Comparison of ENCODE assay signal across 23 cellular contexts in the genomic region with DNA sequence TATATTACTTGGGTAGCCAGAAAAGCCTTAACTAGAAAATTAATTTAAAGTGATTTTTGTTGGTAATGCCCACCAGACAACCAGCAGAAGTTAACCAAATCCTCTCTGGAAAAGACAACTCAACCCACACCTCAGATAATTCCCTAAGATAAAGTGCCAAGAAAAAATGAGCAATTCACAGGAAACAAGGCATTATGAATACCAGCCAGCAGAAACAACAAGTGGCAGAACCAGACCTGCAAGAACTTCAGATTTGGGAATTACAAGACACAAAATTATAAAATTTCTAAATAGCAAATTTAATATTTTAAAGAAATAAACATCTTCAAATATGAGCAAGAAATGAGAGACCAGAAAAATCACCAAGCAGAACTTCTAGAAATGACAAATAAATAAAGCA.
DNase-seq lines count a peak whose midpoint lies in the region; ATAC-seq, FAIRE-seq and TF ChIP-seq lines count a peak whose summit lies in the region.
"Had no signal": no experiment of that assay in that cellular context is flagged by ENCODE, and none has a peak within 500 bp of the region (broad histone marks: within the 10 kb centered on the region; RNA-seq: fewer than 3 reads in every experiment).

No MANE protein-coding gene starts in this region.

- no peaks in the 10 kb centered on the region for H3K27me3 ChIP-seq in RWPE2 (ENCODE audit: insufficient read depth, poor library complexity, severe bottlenecking)
- H3K27me3 ChIP-seq in osteoblast (ENCODE audit: insufficient read depth, low read length) = no peaks in the 10 kb centered on the region
- no peaks in the 10 kb centered on the region for H3K27me3 ChIP-seq in small intestine (ENCODE audit: control insufficient read depth in 2 of 2, insufficient read depth in 2 of 2, low read length in 2 of 2)
- H3K27me3 ChIP-seq: BLaER1, Peyer's patch, SJCRH30 had no signal

- H3K4me3 Mint-ChIP-seq in activated CD8-positive, alpha-beta memory T cell treated with anti-CD3 and anti-CD28 coated beads, Interleukin-2, amount 10 ng/mL, durations not matched to agents 7 days and 5 days = no peak overlapping the region
- H3K4me3 Mint-ChIP-seq in nephron progenitor cell = no peak overlapping the region
- H3K4me3 Mint-ChIP-seq: CD4-positive, alpha-beta T cell had no signal

- no peak for FAIRE-seq in small intestine (lab: Jason Lieb, UNC)

- H3K27me3 Mint-ChIP-seq in activated CD8-positive, alpha-beta memory T cell treated with anti-CD3 and anti-CD28 coated beads, Interleukin-2, amount 10 ng/mL, durations not matched to agents 7 days and 5 days = no peaks in the 10 kb centered on the region
- H3K27me3 Mint-ChIP-seq in nephron progenitor cell (ENCODE audit: low read depth, poor library complexity) = peaks cover 24% of the 10 kb centered on the region
- H3K27me3 Mint-ChIP-seq: CD4-positive, alpha-beta T cell had no signal

- peaks cover 3% of the 10 kb centered on the region for H4K20me1 ChIP-seq in osteoblast (ENCODE audit: insufficient read depth, low read length)

- CTCF ChIA-PET in activated CD8-positive, alpha-beta memory T cell treated with anti-CD3 and anti-CD28 coated beads, Interleukin-2, amount 10 ng/mL, durations not matched to agents 7 days and 5 days (lab: Charles Lee) = interaction anchor here (1.1 to 1.5 kb wide), 3 partner anchors 9 to 250 kb away, joined by 3 to 5 read pairs (median 3); no protein-coding TSS in a partner anchor

- H3K4me2 ChIP-seq in osteoblast (ENCODE audit: insufficient read depth, low read length) = no peak overlapping the region
- H3K4me2 ChIP-seq: BLaER1, KMS-11 had no signal

- no peak overlapping the region for H2AFZ ChIP-seq in osteoblast (ENCODE audit: low read length)

- H3K36me3 ChIP-seq in RWPE2 (ENCODE audit: low read depth) (peaks cover 16% of the 10 kb centered on the region), osteoblast (ENCODE audit: insufficient read depth, low read length) (peaks cover 4% of the 10 kb centered on the region), small intestine (ENCODE audit: control insufficient read depth in 2 of 2, insufficient read depth in 2 of 2, low read length in 2 of 2) (peaks cover 0 to 2% of the 10 kb centered on the region in 2 donors)
- H3K36me3 ChIP-seq: Peyer's patch, SJCRH30 had no signal

- peaks cover 8% of the 10 kb centered on the region for H3K79me2 ChIP-seq in osteoblast (ENCODE audit: insufficient read depth, low read length)

- no peak for TF ChIP-seq CTCF in RWPE2 (IDR thresholded peaks at IDR 0.05; ENCODE audit: poor library complexity, severe bottlenecking)
- no peak for TF ChIP-seq CTCF in osteoblast (IDR thresholded peaks at IDR 0.05; ENCODE audit: extremely low read depth, low read depth, low read length)
- TF ChIP-seq CTCF in nephron progenitor cell (IDR thresholded peaks at IDR 0.05) = no peak

- no peak for ATAC-seq in activated CD8-positive, alpha-beta memory T cell treated with anti-CD3 and anti-CD28 coated beads, Interleukin-2, amount 10 ng/mL, durations not matched to agents 7 days and 5 days
- ATAC-seq in RWPE2 (ENCODE audit: low read depth) = no peak

- peak overlapping the region; percentile 29 for H3K27ac Mint-ChIP-seq in activated CD8-positive, alpha-beta memory T cell treated with anti-CD3 and anti-CD28 coated beads, Interleukin-2, amount 10 ng/mL, durations not matched to agents 7 days and 5 days
- H3K27ac Mint-ChIP-seq in nephron progenitor cell = no peak overlapping the region

- H3K4me1 ChIP-seq in RWPE2 (ENCODE audit: insufficient read depth, poor library complexity, severe bottlenecking) = peaks cover 59% of the 10 kb centered on the region
- H3K4me1 ChIP-seq in osteoblast (ENCODE audit: insufficient read depth, low read length) = peaks cover 11% of the 10 kb centered on the region
- peaks cover 7 to 28% of the 10 kb centered on the region in 2 donors for H3K4me1 ChIP-seq in small intestine (ENCODE audit: control insufficient read depth in 2 of 2, insufficient read depth in 1 of 2, low read depth in 1 of 2, low read length in 1 of 2)
- H3K4me1 ChIP-seq: SJCRH30 had no signal

- DNase-seq in activated CD8-positive, alpha-beta memory T cell treated with anti-CD3 and anti-CD28 coated beads, Interleukin-2, amount 10 ng/mL, durations not matched to agents 7 days and 5 days = no peak
- DNase-seq in activated CD8-positive, alpha-beta memory T cell treated with anti-CD3 and anti-CD28 coated beads, Interleukin-2, amount 50 U/mL, for 4 hours = no peak
- no peak for DNase-seq in RWPE2 (ENCODE audit: low spot score)
- DNase-seq in epithelial cell of prostate (ENCODE audit: low read depth, low spot score) = no peak
- DNase-seq in osteoblast (ENCODE audit: insufficient read length, low spot score, missing footprints) = peak; percentile 53
- no peak for DNase-seq in small intestine
- no peak for DNase-seq in nephron progenitor cell
- DNase-seq in activated gamma-delta T cell (lab: John Stamatoyannopoulos, UW) = no peak
- DNase-seq: ACHN; CD4-positive, alpha-beta T cell; DMS53; NCI-H1105; NCI-H146; NCI-H2029; NCI-H226; NCI-H510A treated with DMSO at 0.1 percent for 48 hours; NCI-H748 treated with DMSO at 0.1 percent for 48 hours; Peyer's patch; SJCRH30 had no signal

- H3K4me1 Mint-ChIP-seq in activated CD8-positive, alpha-beta memory T cell treated with anti-CD3 and anti-CD28 coated beads, Interleukin-2, amount 10 ng/mL, durations not matched to agents 7 days and 5 days = peaks cover 50% of the 10 kb centered on the region
- no peaks in the 10 kb centered on the region for H3K4me1 Mint-ChIP-seq in nephron progenitor cell

- peak overlapping the region; percentile 60 for H3K27ac ChIP-seq in RWPE2 (ENCODE audit: poor library complexity, severe bottlenecking)
- peak overlapping the region; percentile 42 for H3K27ac ChIP-seq in epithelial cell of prostate
- no peak overlapping the region for H3K27ac ChIP-seq in osteoblast (ENCODE audit: low read depth, low read length)
- no peak overlapping the region for H3K27ac ChIP-seq in small intestine (ENCODE audit: low read depth in 1 of 2, low read length in 1 of 2)
- H3K27ac ChIP-seq: 22Rv1, BLaER1, HL-60, KMS-11, SJCRH30 had no signal

- no peaks in the 10 kb centered on the region for H3K9me3 Mint-ChIP-seq in activated CD8-positive, alpha-beta memory T cell treated with anti-CD3 and anti-CD28 coated beads, Interleukin-2, amount 10 ng/mL, durations not matched to agents 7 days and 5 days (ENCODE audit: low read depth)
- no peaks in the 10 kb centered on the region for H3K9me3 Mint-ChIP-seq in nephron progenitor cell
- H3K9me3 Mint-ChIP-seq: CD4-positive, alpha-beta T cell had no signal

- H3K9me3 ChIP-seq in RWPE2 (ENCODE audit: severe bottlenecking) (no peaks in the 10 kb centered on the region), osteoblast (ENCODE audit: low read depth, low read length) (no peaks in the 10 kb centered on the region), small intestine (ENCODE audit: control insufficient read depth, low read depth) (no peaks in the 10 kb centered on the region)
- H3K9me3 ChIP-seq: BLaER1, Peyer's patch, SJCRH30 had no signal

- H3K36me3 Mint-ChIP-seq in activated CD8-positive, alpha-beta memory T cell treated with anti-CD3 and anti-CD28 coated beads, Interleukin-2, amount 10 ng/mL, durations not matched to agents 7 days and 5 days = peaks cover 46% of the 10 kb centered on the region
- no peaks in the 10 kb centered on the region for H3K36me3 Mint-ChIP-seq in nephron progenitor cell (ENCODE audit: low read depth)

- no peak overlapping the region for H3K4me3 ChIP-seq in RWPE2 (ENCODE audit: severe bottlenecking)
- H3K4me3 ChIP-seq in osteoblast (ENCODE audit: insufficient read depth, low read length) = no peak overlapping the region
- H3K4me3 ChIP-seq in small intestine (ENCODE audit: low read depth in 1 of 2, low read length in 2 of 2) = no peak overlapping the region
- H3K4me3 ChIP-seq: BLaER1, Peyer's patch, SJCRH30 had no signal

Comparison
In these comparisons a context has a peak if more than half of its experiments do, and no peak if none do; other contexts are left out.
1. H3K27ac ChIP-seq: peak in RWPE2 (single experiment) and epithelial cell of prostate (single experiment); none in osteoblast (single experiment) and small intestine (0 of 2).